Comparison of ENCODE assay signal across 8 cellular contexts in the genomic region with DNA sequence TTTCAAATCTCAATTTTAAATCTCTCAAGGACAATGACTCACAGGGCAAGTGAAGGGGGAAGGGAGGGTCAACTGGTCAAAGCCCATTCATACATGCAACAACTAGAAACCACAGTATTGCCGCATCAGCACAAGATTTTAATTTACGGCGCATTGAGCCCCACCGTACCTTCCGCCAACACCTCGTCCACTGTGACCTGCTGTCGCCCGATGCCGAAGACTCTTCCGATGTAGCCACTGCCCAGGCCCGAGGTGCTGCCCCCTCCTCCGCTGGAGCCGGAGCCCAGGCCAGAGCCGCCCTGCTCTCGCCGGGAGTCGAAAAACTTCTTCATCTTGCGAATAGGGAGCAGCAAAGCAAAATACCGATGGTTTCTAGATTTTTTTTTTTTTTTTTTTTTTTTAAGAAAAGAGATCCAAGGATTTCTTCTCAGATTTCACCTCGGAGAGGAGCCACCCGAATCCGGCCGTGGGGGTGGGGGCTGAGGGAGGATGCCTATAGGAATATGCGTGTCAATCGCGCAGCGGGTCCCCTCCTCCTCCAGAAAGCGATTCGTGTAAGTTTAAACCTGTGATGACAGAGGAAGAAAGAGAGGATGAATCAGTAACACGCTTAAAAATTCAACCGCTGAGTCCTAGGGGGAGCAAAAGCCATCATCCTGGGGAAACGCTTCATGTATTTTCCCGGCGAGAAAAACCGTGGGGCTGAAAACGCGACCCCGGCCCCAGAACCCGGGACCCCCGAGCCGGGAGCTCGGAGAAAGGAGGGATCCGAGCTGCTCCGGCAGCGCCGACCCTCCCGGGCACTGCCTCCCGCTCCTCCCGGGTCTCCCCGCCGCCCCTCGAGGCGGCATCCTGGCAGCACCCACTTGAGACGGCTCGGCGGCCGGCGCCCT. TPM values are rescaled to one million over a fixed set of nuclear protein-coding genes. Genes with fewer than 3 reads are reported as not detected.
DNase-seq lines count a peak whose midpoint lies in the region; ATAC-seq and TF ChIP-seq lines count a peak whose summit lies in the region.

No MANE protein-coding gene starts in this region.

- POLR2A ChIA-PET in HCT116 (lab: Charles Lee) = interaction anchor here (0.6 kb wide), 1 partner anchor 31 kb away, joined by 3 read pairs; no protein-coding TSS in a partner anchor

- intact Hi-C loops in HCT116 (cut with micrococcal nuclease) = no loop called here

- H3K4me3 Mint-ChIP-seq in stimulated activated memory B cell treated with anti-CD40 and anti-IgM and Interleukin-4, amounts not matched to agents 10 μg/mL and 1 μg/mL and 100 μg/mL, for 72 hours = peak overlapping the region; percentile 88

- H3K27ac ChIP-seq in BLaER1 (peak overlapping the region; percentile 95), HCT116 (ENCODE audit: low read depth, low read length) (peak overlapping the region; percentile 95), muscle layer of colon (ENCODE audit: low read depth, low read length) (peak overlapping the region; percentile 81)

- no peaks in the 10 kb centered on the region for H3K27me3 ChIP-seq in BLaER1
- no peaks in the 10 kb centered on the region for H3K27me3 ChIP-seq in HCT116 (ENCODE audit: insufficient read depth, low read length)
- no peaks in the 10 kb centered on the region for H3K27me3 ChIP-seq in NT2/D1 (ENCODE audit: insufficient read depth, insufficient read length)
- no peaks in the 10 kb centered on the region for H3K27me3 ChIP-seq in muscle layer of colon (ENCODE audit: control insufficient read depth in 1 of 2, insufficient read depth in 2 of 2, low read length in 2 of 2)

- H3K79me2 ChIP-seq in HCT116 (ENCODE audit: insufficient read depth, low read length) = peaks cover 14% of the 10 kb centered on the region; the same call in 1 of the 2 replicates

- TF ChIP-seq CTCF in HCT116 (IDR thresholded peaks at IDR 0.05 in 2 of 3, conservative IDR thresholded peaks at IDR 0.05 in 1 of 3; ENCODE audit: borderline replicate concordance in 1 of 3, insufficient read depth in 1 of 3, low read depth in 2 of 3, low read length in 2 of 3) = no peak
- TF ChIP-seq CTCF in epithelial cell of proximal tubule (conservative IDR thresholded peaks at IDR 0.05; ENCODE audit: low read depth, low read length) = no peak

- peak overlapping the region; percentile 95 for H3K9ac ChIP-seq in BLaER1
- peak overlapping the region; percentile 68 for H3K9ac ChIP-seq in HCT116 (ENCODE audit: low read length)
- H3K9ac ChIP-seq in NT2/D1 (ENCODE audit: insufficient read length, low read depth) = peak overlapping the region; percentile 85
- H3K9ac ChIP-seq in muscle layer of colon (ENCODE audit: low read length) = peak overlapping the region; percentile 83

- H3K4me3 ChIP-seq in BLaER1 (peak overlapping the region; percentile 94), HCT116 (replicated peaks in 1 of 2; ENCODE audit: low read depth in 1 of 2, low read length in 2 of 2) (peak overlapping the region; percentile 70 to 78), NT2/D1 (ENCODE audit: insufficient read length, low read depth) (peak overlapping the region; percentile 85), epithelial cell of proximal tubule (ENCODE audit: low read depth, low read length) (peak overlapping the region; percentile 75), muscle layer of colon (ENCODE audit: low read depth in 1 of 2, low read length in 2 of 2) (peak overlapping the region; percentile 81 to 85)

- RAD21 ChIA-PET in HCT116 (lab: Charles Lee; ENCODE audit: low non-redundant PET in 1 of 2, low total read pairs in 2 of 2, uncharacterized antibody in 2 of 2, unreplicated experiment in 2 of 2) = interaction anchor here in 1 of 2 experiments (1.1 kb wide), 1 partner anchor 78 kb away, joined by 3 read pairs; no protein-coding TSS in a partner anchor

- H3K36me3 Mint-ChIP-seq in stimulated activated memory B cell treated with anti-CD40 and anti-IgM and Interleukin-4, amounts not matched to agents 10 μg/mL and 1 μg/mL and 100 μg/mL, for 72 hours = no peaks in the 10 kb centered on the region

- no peak for DNase-seq in HCT116 (ENCODE audit: low read depth, low spot score)
- DNase-seq in NT2/D1 (ENCODE audit: low read depth, low spot score) = peak; percentile 23
- peak; percentile 53 for DNase-seq in activated T-cell treated with anti-CD3 and anti-CD28 coated beads for 24 hours (ENCODE audit: low read depth)
- no peak for DNase-seq in epithelial cell of proximal tubule (ENCODE audit: low read depth)

- H3K36me3 ChIP-seq in BLaER1 = peaks cover 15% of the 10 kb centered on the region
- no peaks in the 10 kb centered on the region for H3K36me3 ChIP-seq in HCT116 (ENCODE audit: control insufficient read depth in 1 of 2, insufficient read depth in 2 of 2, low read length in 2 of 2)
- peaks cover 18% of the 10 kb centered on the region for H3K36me3 ChIP-seq in NT2/D1 (ENCODE audit: insufficient read depth, insufficient read length, low read length)
- no peaks in the 10 kb centered on the region for H3K36me3 ChIP-seq in muscle layer of colon (ENCODE audit: insufficient read depth, low read length)

- H3K4me1 Mint-ChIP-seq in stimulated activated memory B cell treated with anti-CD40 and anti-IgM and Interleukin-4, amounts not matched to agents 10 μg/mL and 1 μg/mL and 100 μg/mL, for 72 hours = peaks cover 25% of the 10 kb centered on the region

- ATAC-seq in HCT116 (peak; percentile 20), HG03571 (IDR thresholded peaks at IDR 0.05; ENCODE audit: unreplicated experiment) (no peak)
- peak; percentile 16 for ATAC-seq in stimulated activated memory B cell treated with anti-CD40 and anti-IgM and Interleukin-4, amounts not matched to agents 10 μg/mL and 1 μg/mL and 100 μg/mL, for 72 hours

- H4K20me1 ChIP-seq in BLaER1 (peaks cover 26% of the 10 kb centered on the region), HCT116 (ENCODE audit: insufficient read depth) (no peaks in the 10 kb centered on the region)

- TF ChIP-seq POLR2A in HCT116 (IDR thresholded peaks at IDR 0.05; ENCODE audit: borderline replicate concordance, extremely low read depth, insufficient read depth, insufficient read length) = no peak

- CTCF ChIA-PET in HCT116 (lab: Charles Lee) = interaction anchor here (1.3 kb wide), 1 partner anchor 82 kb away, joined by 4 read pairs; no protein-coding TSS in a partner anchor

- peak overlapping the region; percentile 84 for H3K27ac Mint-ChIP-seq in stimulated activated memory B cell treated with anti-CD40 and anti-IgM and Interleukin-4, amounts not matched to agents 10 μg/mL and 1 μg/mL and 100 μg/mL, for 72 hours

- H3K9me2 ChIP-seq in HCT116 (ENCODE audit: insufficient read depth) = no peaks in the 10 kb centered on the region

- BruUV-seq in HCT116 (replicated peaks; lab: Mats Ljungman, UMichigan) = no TSS peak

- H3K4me1 ChIP-seq in BLaER1 = peaks cover 73% of the 10 kb centered on the region
- H3K4me1 ChIP-seq in HCT116 (ENCODE audit: control insufficient read depth in 1 of 2, insufficient read depth in 2 of 2, low read length in 2 of 2) = peaks cover 12 to 20% of the 10 kb centered on the region in 2 experiments
- no peaks in the 10 kb centered on the region for H3K4me1 ChIP-seq in NT2/D1 (ENCODE audit: insufficient read depth, insufficient read length)
- peaks cover 38% of the 10 kb centered on the region for H3K4me1 ChIP-seq in muscle layer of colon (ENCODE audit: insufficient read depth, low read length)

- peak overlapping the region; percentile 93 for H3K4me2 ChIP-seq in BLaER1
- H3K4me2 ChIP-seq in HCT116 (ENCODE audit: low read length) = peak overlapping the region; percentile 88

- no peaks in the 10 kb centered on the region for H3K9me3 Mint-ChIP-seq in stimulated activated memory B cell treated with anti-CD40 and anti-IgM and Interleukin-4, amounts not matched to agents 10 μg/mL and 1 μg/mL and 100 μg/mL, for 72 hours

- H3K9me3 ChIP-seq in BLaER1 = no peaks in the 10 kb centered on the region
- no peaks in the 10 kb centered on the region for H3K9me3 ChIP-seq in HCT116 (ENCODE audit: control insufficient read depth in 1 of 2, insufficient read depth in 1 of 2, low read depth in 1 of 2, low read length in 2 of 2)
- no peaks in the 10 kb centered on the region for H3K9me3 ChIP-seq in NT2/D1 (ENCODE audit: insufficient read depth, low read length)
- no peaks in the 10 kb centered on the region for H3K9me3 ChIP-seq in muscle layer of colon (ENCODE audit: low read length)

- H3K27me3 Mint-ChIP-seq in stimulated activated memory B cell treated with anti-CD40 and anti-IgM and Interleukin-4, amounts not matched to agents 10 μg/mL and 1 μg/mL and 100 μg/mL, for 72 hours = peaks cover 79% of the 10 kb centered on the region

- H2AFZ ChIP-seq in HCT116 (ENCODE audit: low read depth, low read length, poor library complexity, severe bottlenecking) = peak overlapping the region; percentile 63

- no peak for TF ChIP-seq RAD21 in HCT116 (IDR thresholded peaks at IDR 0.05; ENCODE audit: low read depth)

TF ChIP-seq in HCT116, 20 proteins besides CTCF, POLR2A, EP300 and RAD21:
- TF ChIP-seq CEBPB (IDR thresholded peaks at IDR 0.05; ENCODE audit: low read depth) (0 out of 2 replicates have a peak, but pooled peaks have one; percentile 28), FOSL1 (IDR thresholded peaks at IDR 0.05; ENCODE audit: low read depth) (0 out of 2 replicates have a peak, but pooled peaks have one; percentile 11), POLR2AphosphoS5 (IDR thresholded peaks at IDR 0.05; ENCODE audit: low read depth, low read length) (no peak)

RNA-seq across cellular contexts. Expression of gene AAK1, which starts 0.6 kb away (rescaled TPM):
- total RNA-seq in HCT116 (2021; ENCODE audit: unreplicated experiment) (32.0 TPM), epithelial cell of proximal tubule (12.8 and 32.2 TPM in 2 replicates)
- polyA plus RNA-seq in HCT116 (2012) = 13.1 and 15.3 TPM in 2 replicates

Comparison
In these comparisons a context has a peak if more than half of its experiments do, and no peak if none do; other contexts are left out.
1. DNase-seq: peak in NT2/D1 (single experiment) and activated T-cell treated with anti-CD3 and anti-CD28 coated beads for 24 hours (single experiment); none in HCT116 (single experiment) and epithelial cell of proximal tubule (single experiment).
2. Peak in every context shown above with its lines, with median percentiles within 50 percentile points of each other: H3K27ac ChIP-seq, H3K4me3 ChIP-seq and H3K9ac ChIP-seq.